9 cellular contexts compared by ENCODE assay signal in genomic region chr16:16221382-16221781, GRCh38. TPM values are rescaled to one million over a fixed set of nuclear protein-coding genes. Genes with fewer than 3 reads are reported as not detected.
"Had no signal": no experiment of that assay in that cellular context is flagged by ENCODE, and none has a peak within 500 bp of the region (broad histone marks: within the 10 kb centered on the region; RNA-seq: fewer than 3 reads in every experiment).

No MANE protein-coding gene starts in this region.

RNA-seq across cellular contexts. Expression of gene ABCC6, which starts 1.9 kb away (rescaled TPM):
- total RNA-seq: activated B cell treated with CpG ODN at 0.5 μM for 24 hours; activated CD4-positive, alpha-beta memory T cell treated with anti-CD3 and anti-CD28 coated beads for 36 hours; activated CD4-positive, alpha-beta T cell treated with anti-CD3 and anti-CD28 coated beads, Interleukin-2, amount 10 ng/mL, durations not matched to agents 24 days and 14 days; activated CD4-positive, alpha-beta T cell treated with anti-CD3 and anti-CD28 coated beads, Interleukin-2, amount 10 ng/mL, durations not matched to agents 7 days and 5 days; activated CD8-positive, alpha-beta memory T cell treated with anti-CD3 and anti-CD28 coated beads for 36 hours; activated CD8-positive, alpha-beta T cell treated with anti-CD3 and anti-CD28 coated beads for 36 hours; activated CD8-positive, alpha-beta T cell treated with anti-CD3 and anti-CD28 coated beads, Interleukin-2, amount 10 ng/mL, durations not matched to agents 7 days and 5 days; T-helper 17 cell; T-helper 2 cell treated with Interferon-gamma antibody and Interleukin-4, amounts not matched to agents 100 ng/mL and 5 ng/mL, for 36 hours had no signal
